Comparison of ENCODE assay signal across 1 cellular context in the genomic region with DNA sequence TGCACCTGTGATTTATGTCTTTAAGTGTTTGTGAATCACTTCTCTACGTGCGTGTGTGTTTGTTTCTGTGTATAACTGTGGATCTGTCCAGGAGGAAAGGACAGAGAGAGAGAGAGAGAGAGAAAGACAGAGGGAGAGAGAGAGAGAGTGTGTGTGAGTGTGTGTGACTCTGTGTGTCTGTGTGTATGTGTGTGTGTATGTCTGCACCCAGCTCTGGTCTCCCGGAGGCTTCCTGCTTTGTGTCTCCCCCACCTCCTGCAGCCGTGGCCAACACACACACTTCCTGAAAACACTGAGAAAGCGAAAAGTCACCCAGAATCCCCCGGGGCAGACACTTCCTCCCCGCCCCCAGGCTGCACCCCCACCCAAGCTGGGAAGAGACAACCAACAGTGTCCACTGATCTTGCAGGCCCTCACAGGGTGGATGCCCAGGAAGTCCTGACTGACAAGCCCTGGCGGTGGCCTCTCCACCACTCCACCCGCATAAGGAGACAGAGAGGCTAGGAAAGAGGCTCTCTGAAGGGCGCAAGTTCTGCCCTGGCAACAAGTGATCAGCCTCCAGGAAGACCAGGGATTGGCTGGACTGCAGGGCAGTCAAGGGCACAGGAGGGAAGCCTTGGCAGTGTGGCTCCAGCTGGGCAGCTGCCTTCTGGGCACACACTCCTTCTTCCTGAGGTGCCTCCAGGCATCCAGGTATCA.
A peak's percentile ranks its signal among the peaks of the same experiment; 100 is the strongest.
TF ChIP-seq lines count a peak whose summit lies in the region.

No MANE protein-coding gene starts in this region.

TF ChIP-seq in K562, 482 proteins besides CTCF, POLR2A, EP300 and RAD21 (continued from another document and continues in another):
- TF ChIP-seq, protein P1, sequence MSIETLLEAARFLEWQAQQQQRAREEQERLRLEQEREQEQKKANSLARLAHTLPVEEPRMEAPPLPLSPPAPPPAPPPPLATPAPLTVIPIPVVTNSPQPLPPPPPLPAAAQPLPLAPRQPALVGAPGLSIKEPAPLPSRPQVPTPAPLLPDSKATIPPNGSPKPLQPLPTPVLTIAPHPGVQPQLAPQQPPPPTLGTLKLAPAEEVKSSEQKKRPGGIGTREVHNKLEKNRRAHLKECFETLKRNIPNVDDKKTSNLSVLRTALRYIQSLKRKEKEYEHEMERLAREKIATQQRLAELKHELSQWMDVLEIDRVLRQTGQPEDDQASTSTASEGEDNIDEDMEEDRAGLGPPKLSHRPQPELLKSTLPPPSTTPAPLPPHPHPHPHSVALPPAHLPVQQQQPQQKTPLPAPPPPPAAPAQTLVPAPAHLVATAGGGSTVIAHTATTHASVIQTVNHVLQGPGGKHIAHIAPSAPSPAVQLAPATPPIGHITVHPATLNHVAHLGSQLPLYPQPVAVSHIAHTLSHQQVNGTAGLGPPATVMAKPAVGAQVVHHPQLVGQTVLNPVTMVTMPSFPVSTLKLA (conservative IDR thresholded peaks at IDR 0.05): no peak
- TF ChIP-seq SAFB2 (IDR thresholded peaks at IDR 0.05; ENCODE audit: borderline replicate concordance, low read depth, low read length, severe bottlenecking) (no peak), ATF1 (CRISPR knock-in tag; IDR thresholded peaks at IDR 0.05) (peak; percentile 48; the same call in 1 of the 2 replicates), ATF1 (tag; IDR thresholded peaks at IDR 0.05) (peak; percentile 97), ZNF780A (CRISPR knock-in tag; IDR thresholded peaks at IDR 0.05) (no peak), HDAC1 (IDR thresholded peaks at IDR 0.05) (peak in 1 of 2 experiments; percentile 80; a peak in 1 of 4 replicates), SP2 (IDR thresholded peaks at IDR 0.05; ENCODE audit: extremely low read depth, low read depth, low read length, poor library complexity, severe bottlenecking) (no peak), RB1 (IDR thresholded peaks at IDR 0.05; ENCODE audit: low read depth) (no peak), ZNF212 (CRISPR knock-in tag; IDR thresholded peaks at IDR 0.05) (no peak), ZNF717 (CRISPR knock-in tag; IDR thresholded peaks at IDR 0.05) (no peak), BCL6 (CRISPR knock-in tag; IDR thresholded peaks at IDR 0.05) (no peak), GATAD2B (IDR thresholded peaks at IDR 0.05; ENCODE audit: borderline replicate concordance) (no peak), E2F3 (CRISPR knock-in tag; IDR thresholded peaks at IDR 0.05) (no peak), EWSR1 (IDR thresholded peaks at IDR 0.05; ENCODE audit: borderline replicate concordance, low read depth, partially characterized antibody) (no peak), STAT5B (CRISPR knock-in tag; IDR thresholded peaks at IDR 0.05) (no peak), CREM (IDR thresholded peaks at IDR 0.05; ENCODE audit: low read depth) (peak; percentile 97), TCF7L2 (IDR thresholded peaks at IDR 0.05; ENCODE audit: low read depth, low read length) (no peak), ZFP36 (IDR thresholded peaks at IDR 0.05; ENCODE audit: low read depth, low read length, partially characterized antibody) (no peak), HMGN3 (IDR thresholded peaks at IDR 0.05; ENCODE audit: borderline replicate concordance, extremely low read depth, insufficient read length, low read depth, low read length) (peak; percentile 36), MAFG (tag; conservative IDR thresholded peaks at IDR 0.05) (no peak), FOS (IDR thresholded peaks at IDR 0.05; ENCODE audit: extremely low read depth, insufficient read length) (peak; percentile 70), ETV1 (tag; conservative IDR thresholded peaks at IDR 0.05; ENCODE audit: low read depth) (peak; percentile 68), MTF1 (CRISPR knock-in tag; IDR thresholded peaks at IDR 0.05; ENCODE audit: borderline replicate concordance) (no peak)
- TF ChIP-seq, protein P2, sequence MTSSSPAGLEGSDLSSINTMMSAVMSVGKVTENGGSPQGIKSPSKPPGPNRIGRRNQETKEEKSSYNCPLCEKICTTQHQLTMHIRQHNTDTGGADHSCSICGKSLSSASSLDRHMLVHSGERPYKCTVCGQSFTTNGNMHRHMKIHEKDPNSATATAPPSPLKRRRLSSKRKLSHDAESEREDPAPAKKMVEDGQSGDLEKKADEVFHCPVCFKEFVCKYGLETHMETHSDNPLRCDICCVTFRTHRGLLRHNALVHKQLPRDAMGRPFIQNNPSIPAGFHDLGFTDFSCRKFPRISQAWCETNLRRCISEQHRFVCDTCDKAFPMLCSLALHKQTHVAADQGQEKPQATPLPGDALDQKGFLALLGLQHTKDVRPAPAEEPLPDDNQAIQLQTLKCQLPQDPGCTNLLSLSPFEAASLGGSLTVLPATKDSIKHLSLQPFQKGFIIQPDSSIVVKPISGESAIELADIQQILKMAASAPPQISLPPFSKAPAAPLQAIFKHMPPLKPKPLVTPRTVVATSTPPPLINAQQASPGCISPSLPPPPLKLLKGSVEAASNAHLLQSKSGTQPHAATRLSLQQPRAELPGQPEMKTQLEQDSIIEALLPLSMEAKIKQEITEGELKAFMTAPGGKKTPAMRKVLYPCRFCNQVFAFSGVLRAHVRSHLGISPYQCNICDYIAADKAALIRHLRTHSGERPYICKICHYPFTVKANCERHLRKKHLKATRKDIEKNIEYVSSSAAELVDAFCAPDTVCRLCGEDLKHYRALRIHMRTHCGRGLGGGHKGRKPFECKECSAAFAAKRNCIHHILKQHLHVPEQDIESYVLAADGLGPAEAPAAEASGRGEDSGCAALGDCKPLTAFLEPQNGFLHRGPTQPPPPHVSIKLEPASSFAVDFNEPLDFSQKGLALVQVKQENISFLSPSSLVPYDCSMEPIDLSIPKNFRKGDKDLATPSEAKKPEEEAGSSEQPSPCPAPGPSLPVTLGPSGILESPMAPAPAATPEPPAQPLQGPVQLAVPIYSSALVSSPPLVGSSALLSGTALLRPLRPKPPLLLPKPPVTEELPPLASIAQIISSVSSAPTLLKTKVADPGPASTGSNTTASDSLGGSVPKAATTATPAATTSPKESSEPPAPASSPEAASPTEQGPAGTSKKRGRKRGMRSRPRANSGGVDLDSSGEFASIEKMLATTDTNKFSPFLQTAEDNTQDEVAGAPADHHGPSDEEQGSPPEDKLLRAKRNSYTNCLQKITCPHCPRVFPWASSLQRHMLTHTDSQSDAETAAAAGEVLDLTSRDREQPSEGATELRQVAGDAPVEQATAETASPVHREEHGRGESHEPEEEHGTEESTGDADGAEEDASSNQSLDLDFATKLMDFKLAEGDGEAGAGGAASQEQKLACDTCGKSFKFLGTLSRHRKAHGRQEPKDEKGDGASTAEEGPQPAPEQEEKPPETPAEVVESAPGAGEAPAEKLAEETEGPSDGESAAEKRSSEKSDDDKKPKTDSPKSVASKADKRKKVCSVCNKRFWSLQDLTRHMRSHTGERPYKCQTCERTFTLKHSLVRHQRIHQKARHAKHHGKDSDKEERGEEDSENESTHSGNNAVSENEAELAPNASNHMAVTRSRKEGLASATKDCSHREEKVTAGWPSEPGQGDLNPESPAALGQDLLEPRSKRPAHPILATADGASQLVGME (CRISPR knock-in tag; IDR thresholded peaks at IDR 0.05): no peak
- TF ChIP-seq, protein P3, sequence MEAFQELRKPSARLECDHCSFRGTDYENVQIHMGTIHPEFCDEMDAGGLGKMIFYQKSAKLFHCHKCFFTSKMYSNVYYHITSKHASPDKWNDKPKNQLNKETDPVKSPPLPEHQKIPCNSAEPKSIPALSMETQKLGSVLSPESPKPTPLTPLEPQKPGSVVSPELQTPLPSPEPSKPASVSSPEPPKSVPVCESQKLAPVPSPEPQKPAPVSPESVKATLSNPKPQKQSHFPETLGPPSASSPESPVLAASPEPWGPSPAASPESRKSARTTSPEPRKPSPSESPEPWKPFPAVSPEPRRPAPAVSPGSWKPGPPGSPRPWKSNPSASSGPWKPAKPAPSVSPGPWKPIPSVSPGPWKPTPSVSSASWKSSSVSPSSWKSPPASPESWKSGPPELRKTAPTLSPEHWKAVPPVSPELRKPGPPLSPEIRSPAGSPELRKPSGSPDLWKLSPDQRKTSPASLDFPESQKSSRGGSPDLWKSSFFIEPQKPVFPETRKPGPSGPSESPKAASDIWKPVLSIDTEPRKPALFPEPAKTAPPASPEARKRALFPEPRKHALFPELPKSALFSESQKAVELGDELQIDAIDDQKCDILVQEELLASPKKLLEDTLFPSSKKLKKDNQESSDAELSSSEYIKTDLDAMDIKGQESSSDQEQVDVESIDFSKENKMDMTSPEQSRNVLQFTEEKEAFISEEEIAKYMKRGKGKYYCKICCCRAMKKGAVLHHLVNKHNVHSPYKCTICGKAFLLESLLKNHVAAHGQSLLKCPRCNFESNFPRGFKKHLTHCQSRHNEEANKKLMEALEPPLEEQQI (IDR thresholded peaks at IDR 0.05): no peak
- TF ChIP-seq, protein P4, sequence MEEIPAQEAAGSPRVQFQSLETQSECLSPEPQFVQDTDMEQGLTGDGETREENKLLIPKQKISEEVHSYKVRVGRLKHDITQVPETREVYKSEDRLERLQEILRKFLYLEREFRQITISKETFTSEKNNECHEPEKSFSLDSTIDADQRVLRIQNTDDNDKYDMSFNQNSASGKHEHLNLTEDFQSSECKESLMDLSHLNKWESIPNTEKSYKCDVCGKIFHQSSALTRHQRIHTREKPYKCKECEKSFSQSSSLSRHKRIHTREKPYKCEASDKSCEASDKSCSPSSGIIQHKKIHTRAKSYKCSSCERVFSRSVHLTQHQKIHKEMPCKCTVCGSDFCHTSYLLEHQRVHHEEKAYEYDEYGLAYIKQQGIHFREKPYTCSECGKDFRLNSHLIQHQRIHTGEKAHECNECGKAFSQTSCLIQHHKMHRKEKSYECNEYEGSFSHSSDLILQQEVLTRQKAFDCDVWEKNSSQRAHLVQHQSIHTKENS (CRISPR knock-in tag; IDR thresholded peaks at IDR 0.05): no peak
- TF ChIP-seq, protein P5, sequence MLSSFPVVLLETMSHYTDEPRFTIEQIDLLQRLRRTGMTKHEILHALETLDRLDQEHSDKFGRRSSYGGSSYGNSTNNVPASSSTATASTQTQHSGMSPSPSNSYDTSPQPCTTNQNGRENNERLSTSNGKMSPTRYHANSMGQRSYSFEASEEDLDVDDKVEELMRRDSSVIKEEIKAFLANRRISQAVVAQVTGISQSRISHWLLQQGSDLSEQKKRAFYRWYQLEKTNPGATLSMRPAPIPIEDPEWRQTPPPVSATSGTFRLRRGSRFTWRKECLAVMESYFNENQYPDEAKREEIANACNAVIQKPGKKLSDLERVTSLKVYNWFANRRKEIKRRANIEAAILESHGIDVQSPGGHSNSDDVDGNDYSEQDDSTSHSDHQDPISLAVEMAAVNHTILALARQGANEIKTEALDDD (IDR thresholded peaks at IDR 0.05): no peak
- TF ChIP-seq, protein P6, sequence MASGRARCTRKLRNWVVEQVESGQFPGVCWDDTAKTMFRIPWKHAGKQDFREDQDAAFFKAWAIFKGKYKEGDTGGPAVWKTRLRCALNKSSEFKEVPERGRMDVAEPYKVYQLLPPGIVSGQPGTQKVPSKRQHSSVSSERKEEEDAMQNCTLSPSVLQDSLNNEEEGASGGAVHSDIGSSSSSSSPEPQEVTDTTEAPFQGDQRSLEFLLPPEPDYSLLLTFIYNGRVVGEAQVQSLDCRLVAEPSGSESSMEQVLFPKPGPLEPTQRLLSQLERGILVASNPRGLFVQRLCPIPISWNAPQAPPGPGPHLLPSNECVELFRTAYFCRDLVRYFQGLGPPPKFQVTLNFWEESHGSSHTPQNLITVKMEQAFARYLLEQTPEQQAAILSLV (tag; IDR thresholded peaks at IDR 0.05): no peak
- TF ChIP-seq, protein P7, sequence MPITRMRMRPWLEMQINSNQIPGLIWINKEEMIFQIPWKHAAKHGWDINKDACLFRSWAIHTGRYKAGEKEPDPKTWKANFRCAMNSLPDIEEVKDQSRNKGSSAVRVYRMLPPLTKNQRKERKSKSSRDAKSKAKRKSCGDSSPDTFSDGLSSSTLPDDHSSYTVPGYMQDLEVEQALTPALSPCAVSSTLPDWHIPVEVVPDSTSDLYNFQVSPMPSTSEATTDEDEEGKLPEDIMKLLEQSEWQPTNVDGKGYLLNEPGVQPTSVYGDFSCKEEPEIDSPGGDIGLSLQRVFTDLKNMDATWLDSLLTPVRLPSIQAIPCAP (CRISPR knock-in tag; IDR thresholded peaks at IDR 0.05; ENCODE audit: borderline replicate concordance): no peak
- TF ChIP-seq, protein P8, sequence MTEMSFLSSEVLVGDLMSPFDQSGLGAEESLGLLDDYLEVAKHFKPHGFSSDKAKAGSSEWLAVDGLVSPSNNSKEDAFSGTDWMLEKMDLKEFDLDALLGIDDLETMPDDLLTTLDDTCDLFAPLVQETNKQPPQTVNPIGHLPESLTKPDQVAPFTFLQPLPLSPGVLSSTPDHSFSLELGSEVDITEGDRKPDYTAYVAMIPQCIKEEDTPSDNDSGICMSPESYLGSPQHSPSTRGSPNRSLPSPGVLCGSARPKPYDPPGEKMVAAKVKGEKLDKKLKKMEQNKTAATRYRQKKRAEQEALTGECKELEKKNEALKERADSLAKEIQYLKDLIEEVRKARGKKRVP (CRISPR knock-in tag; IDR thresholded peaks at IDR 0.05): no peak
- TF ChIP-seq, protein P9, sequence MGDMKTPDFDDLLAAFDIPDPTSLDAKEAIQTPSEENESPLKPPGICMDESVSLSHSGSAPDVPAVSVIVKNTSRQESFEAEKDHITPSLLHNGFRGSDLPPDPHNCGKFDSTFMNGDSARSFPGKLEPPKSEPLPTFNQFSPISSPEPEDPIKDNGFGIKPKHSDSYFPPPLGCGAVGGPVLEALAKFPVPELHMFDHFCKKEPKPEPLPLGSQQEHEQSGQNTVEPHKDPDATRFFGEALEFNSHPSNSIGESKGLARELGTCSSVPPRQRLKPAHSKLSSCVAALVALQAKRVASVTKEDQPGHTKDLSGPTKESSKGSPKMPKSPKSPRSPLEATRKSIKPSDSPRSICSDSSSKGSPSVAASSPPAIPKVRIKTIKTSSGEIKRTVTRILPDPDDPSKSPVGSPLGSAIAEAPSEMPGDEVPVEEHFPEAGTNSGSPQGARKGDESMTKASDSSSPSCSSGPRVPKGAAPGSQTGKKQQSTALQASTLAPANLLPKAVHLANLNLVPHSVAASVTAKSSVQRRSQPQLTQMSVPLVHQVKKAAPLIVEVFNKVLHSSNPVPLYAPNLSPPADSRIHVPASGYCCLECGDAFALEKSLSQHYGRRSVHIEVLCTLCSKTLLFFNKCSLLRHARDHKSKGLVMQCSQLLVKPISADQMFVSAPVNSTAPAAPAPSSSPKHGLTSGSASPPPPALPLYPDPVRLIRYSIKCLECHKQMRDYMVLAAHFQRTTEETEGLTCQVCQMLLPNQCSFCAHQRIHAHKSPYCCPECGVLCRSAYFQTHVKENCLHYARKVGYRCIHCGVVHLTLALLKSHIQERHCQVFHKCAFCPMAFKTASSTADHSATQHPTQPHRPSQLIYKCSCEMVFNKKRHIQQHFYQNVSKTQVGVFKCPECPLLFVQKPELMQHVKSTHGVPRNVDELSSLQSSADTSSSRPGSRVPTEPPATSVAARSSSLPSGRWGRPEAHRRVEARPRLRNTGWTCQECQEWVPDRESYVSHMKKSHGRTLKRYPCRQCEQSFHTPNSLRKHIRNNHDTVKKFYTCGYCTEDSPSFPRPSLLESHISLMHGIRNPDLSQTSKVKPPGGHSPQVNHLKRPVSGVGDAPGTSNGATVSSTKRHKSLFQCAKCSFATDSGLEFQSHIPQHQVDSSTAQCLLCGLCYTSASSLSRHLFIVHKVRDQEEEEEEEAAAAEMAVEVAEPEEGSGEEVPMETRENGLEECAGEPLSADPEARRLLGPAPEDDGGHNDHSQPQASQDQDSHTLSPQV (IDR thresholded peaks at IDR 0.05): peak; percentile 69
- TF ChIP-seq, protein P10, sequence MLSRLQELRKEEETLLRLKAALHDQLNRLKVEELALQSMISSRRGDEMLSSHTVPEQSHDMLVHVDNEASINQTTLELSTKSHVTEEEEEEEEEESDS (CRISPR knock-in tag; IDR thresholded peaks at IDR 0.05): no peak
- TF ChIP-seq, protein P11, sequence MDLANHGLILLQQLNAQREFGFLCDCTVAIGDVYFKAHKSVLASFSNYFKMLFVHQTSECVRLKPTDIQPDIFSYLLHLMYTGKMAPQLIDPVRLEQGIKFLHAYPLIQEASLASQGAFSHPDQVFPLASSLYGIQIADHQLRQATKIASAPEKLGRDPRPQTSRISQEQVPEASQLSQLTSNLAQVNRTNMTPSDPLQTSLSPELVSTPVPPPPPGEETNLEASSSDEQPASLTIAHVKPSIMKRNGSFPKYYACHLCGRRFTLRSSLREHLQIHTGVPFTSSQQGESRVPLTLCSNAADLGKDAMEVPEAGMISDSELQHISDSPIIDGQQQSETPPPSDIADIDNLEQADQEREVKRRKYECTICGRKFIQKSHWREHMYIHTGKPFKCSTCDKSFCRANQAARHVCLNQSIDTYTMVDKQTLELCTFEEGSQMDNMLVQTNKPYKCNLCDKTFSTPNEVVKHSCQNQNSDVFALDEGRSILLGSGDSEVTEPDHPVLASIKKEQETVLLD (IDR thresholded peaks at IDR 0.05): no peak
